Comparison of ENCODE assay signal across 8 cellular contexts in genomic region chr9:87824886-87825285, GRCh38. TPM values are rescaled to one million over a fixed set of nuclear protein-coding genes. Genes with fewer than 3 reads are reported as not detected.
"Had no signal": no experiment of that assay in that cellular context is flagged by ENCODE, and none has a peak within 500 bp of the region (broad histone marks: within the 10 kb centered on the region; RNA-seq: fewer than 3 reads in every experiment).

No MANE protein-coding gene starts in this region.

- H3K27ac Mint-ChIP-seq: H9, IgD-negative memory B cell had no signal

- H3K36me3 Mint-ChIP-seq: IgD-negative memory B cell had no signal

- H3K27ac ChIP-seq: HL-60 had no signal

- H3K9me3 Mint-ChIP-seq: H9 had no signal

- DNase-seq: GOT3, HCEC 1CT, KBM-7 had no signal

- H3K4me3 Mint-ChIP-seq: H9, IgD-negative memory B cell had no signal

- H3K4me1 Mint-ChIP-seq: IgD-negative memory B cell had no signal

RNA-seq across cellular contexts. Expression of gene SPATA31E1, which starts 57.8 kb away (rescaled TPM):
- total RNA-seq: HepG2, HT1080 had no signal
- polyA plus RNA-seq: HepG2, IgD-negative memory B cell had no signal
